Comparison of ENCODE assay signal across 26 cellular contexts in genomic region chr11:124445646-124446139, GRCh38. TPM values are rescaled to one million over a fixed set of nuclear protein-coding genes. Genes with fewer than 3 reads are reported as not detected.
"Had no signal": no experiment of that assay in that cellular context is flagged by ENCODE, and none has a peak within 500 bp of the region (broad histone marks: within the 10 kb centered on the region; RNA-seq: fewer than 3 reads in every experiment).

A gene with protein sequence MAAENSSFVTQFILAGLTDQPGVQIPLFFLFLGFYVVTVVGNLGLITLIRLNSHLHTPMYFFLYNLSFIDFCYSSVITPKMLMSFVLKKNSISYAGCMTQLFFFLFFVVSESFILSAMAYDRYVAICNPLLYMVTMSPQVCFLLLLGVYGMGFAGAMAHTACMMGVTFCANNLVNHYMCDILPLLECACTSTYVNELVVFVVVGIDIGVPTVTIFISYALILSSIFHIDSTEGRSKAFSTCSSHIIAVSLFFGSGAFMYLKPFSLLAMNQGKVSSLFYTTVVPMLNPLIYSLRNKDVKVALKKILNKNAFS (minus strand): TSS chr11:124445696. CDS start chr11:124441085, 4,611 bp downstream.

- H3K27me3 ChIP-seq: MG63, Peyer's patch, SJCRH30 had no signal

- ATAC-seq: Right ventricle myocardium inferior, SK-N-SH treated with all-trans-retinoic acid at 6 μM for 48 hours had no signal

- H3K36me3 ChIP-seq: MG63, Peyer's patch, SJCRH30 had no signal

- H3K4me1 Mint-ChIP-seq: IgD-negative memory B cell had no signal

- H3K4me3 Mint-ChIP-seq: IgD-negative memory B cell had no signal

- FAIRE-seq: HTR-8/SVneo had no signal

- H3K4me2 ChIP-seq: PC-9 had no signal

- H3K4me1 ChIP-seq: Peyer's patch, SJCRH30 had no signal

- H3K27ac ChIP-seq: HL-60, PC-9, Peyer's patch, SJCRH30 had no signal

- H3K4me3 ChIP-seq: MG63, PC-9, Peyer's patch, SJCRH30 had no signal

- H3K27ac Mint-ChIP-seq: IgD-negative memory B cell had no signal

- H3K36me3 Mint-ChIP-seq: IgD-negative memory B cell had no signal

- H2AFZ ChIP-seq: PC-9 had no signal

- H3K9me3 Mint-ChIP-seq: IgD-negative memory B cell had no signal

- DNase-seq: Karpas-422, KG1, MG63, NCI-H1092 treated with DMSO at 0.1 percent for 48 hours, NCI-H1436, NCI-H187, NCI-H2029, NCI-H2081 treated with DMSO at 0.1 percent for 48 hours, NCI-H2171, NCI-H226, NCI-H446, NCI-H510A, NCI-H524 treated with DMSO at 0.1 percent for 48 hours, NCI-H69, NCI-H774, PC-9, Peyer's patch, SHP77 treated with DMSO at 0.1 percent for 48 hours, SJCRH30 had no signal

- H3K9me3 ChIP-seq: MG63, Peyer's patch, SJCRH30 had no signal

RNA-seq across cellular contexts. Expression of the gene that starts here (rescaled TPM):
- total RNA-seq: OCI-LY7, PC-9, Peyer's patch, Right ventricle myocardium inferior, RPMI7951, SJCRH30 had no signal
- polyA plus RNA-seq: IgD-negative memory B cell had no signal
